ENCODE assay signal across 13 cellular contexts in genomic region chr22:46969961-46970360, GRCh38.
DNase-seq lines count a peak whose midpoint lies in the region; ATAC-seq, FAIRE-seq and TF ChIP-seq lines count a peak whose summit lies in the region.
"Had no signal": no experiment of that assay in that cellular context is flagged by ENCODE, and none has a peak within 500 bp of the region (broad histone marks: within the 10 kb centered on the region; RNA-seq: fewer than 3 reads in every experiment).

No MANE protein-coding gene starts in this region.

- TF ChIP-seq POLR2A in H1 (IDR thresholded peaks at IDR 0.05; ENCODE audit: control extremely low read depth in 1 of 2, low read depth in 2 of 2, low read length in 2 of 2) (no peak), right lobe of liver (IDR thresholded peaks at IDR 0.05) (no peak)

- no peak overlapping the region for H3K27ac ChIP-seq in CD8-positive, alpha-beta memory T cell (ENCODE audit: low read depth, low read length)
- H3K27ac ChIP-seq in H1 (ENCODE audit: low read depth, low read length) (no peak overlapping the region), right lobe of liver (peak overlapping the region in 1 of 3 donors; percentile 47), WERI-Rb-1 (no peak overlapping the region)

- no peak for TF ChIP-seq RAD21 in H1 (IDR thresholded peaks at IDR 0.05 in 1 of 2, conservative IDR thresholded peaks at IDR 0.05 in 1 of 2; ENCODE audit: low read depth in 2 of 2, low read length in 2 of 2)

- no peak overlapping the region for H3K56ac ChIP-seq in H1 (replicated peaks; ENCODE audit: insufficient read length, low read depth, low read length)

- peak in 1 of 5 donors; percentile 23 for DNase-seq in CD8-positive, alpha-beta memory T cell
- DNase-seq in H1 (ENCODE audit: low read depth in 1 of 2, low spot score in 2 of 2) (no peak), COLO829 (ENCODE audit: low spot score) (no peak), right lobe of liver (no peak), WERI-Rb-1 (no peak), NCI-H82 treated with DMSO at 0.1 percent for 48 hours (lab: John Stamatoyannopoulos, UW; ENCODE audit: unreplicated experiment) (no peak)
- DNase-seq: CD4-positive, alpha-beta T cell; NCI-H1417; SW 1271 had no signal

- ATAC-seq in GM19452 (IDR thresholded peaks at IDR 0.05; ENCODE audit: unreplicated experiment): peak; percentile 38
- ATAC-seq in HG03060 (IDR thresholded peaks at IDR 0.05; ENCODE audit: low read depth, unreplicated experiment): peak; percentile 7
- no peak for ATAC-seq in right lobe of liver

- H3K27ac Mint-ChIP-seq in CD8-positive, alpha-beta memory T cell: peak overlapping the region in 7 of 8 donors; percentile 7 to 80 (median 62)

- POLR2A ChIA-PET in CD8-positive, alpha-beta memory T cell (lab: Charles Lee): no interaction called here
- POLR2A ChIA-PET in H1 (lab: Charles Lee; ENCODE audit: partially characterized antibody): interaction anchor here (0.7 kb wide), 1 partner anchor 296 kb away, joined by 3 read pairs; no protein-coding TSS in a partner anchor

- no peak overlapping the region for H4K91ac ChIP-seq in H1 (replicated peaks; ENCODE audit: insufficient read length, low read length)

- CTCF ChIA-PET in CD8-positive, alpha-beta memory T cell (lab: Charles Lee): no interaction called here
- CTCF ChIA-PET in H1 (lab: Charles Lee; ENCODE audit: partially characterized antibody): no interaction called here

- WGBS in H1 (ENCODE audit: extremely low coverage in 1 of 2, insufficient coverage in 1 of 2, insufficient read length in 1 of 2, insufficient replicate concordance in 2 of 2, low coverage in 1 of 2, low lambda C conversion rate in 2 of 2, missing lambda C conversion rate in 1 of 2), 2 experiments: 87% methylated on average over 4 of the region's 6 CpGs; no CpG with 5 or more reads in 1 of the 2 experiments
- 54% methylated on average over 3 of the region's 6 CpGs for WGBS in right lobe of liver (ENCODE audit: insufficient coverage, low coverage, low lambda C conversion rate, missing lambda C conversion rate)

- H3K23ac ChIP-seq in H1 (ENCODE audit: insufficient read length): no peak overlapping the region

- no peaks in the 10 kb centered on the region for H3K27me3 Mint-ChIP-seq in CD8-positive, alpha-beta memory T cell
- H3K27me3 Mint-ChIP-seq: CD4-positive, alpha-beta T cell had no signal

- H3K27me3 ChIP-seq in CD8-positive, alpha-beta memory T cell (ENCODE audit: insufficient read depth, low read length, poor library complexity, severe bottlenecking): no peaks in the 10 kb centered on the region
- H3K27me3 ChIP-seq in H1 (replicated peaks in 1 of 4; ENCODE audit: control insufficient read depth in 3 of 4, extremely low read depth in 1 of 4, insufficient read depth in 3 of 4, low read length in 3 of 4): no peaks in the 10 kb centered on the region
- no peaks in the 10 kb centered on the region for H3K27me3 ChIP-seq in right lobe of liver
- no peaks in the 10 kb centered on the region for H3K27me3 ChIP-seq in WERI-Rb-1 (ENCODE audit: insufficient read depth, low read depth, severe bottlenecking)
- H3K27me3 ChIP-seq: breast epithelium had no signal

- H2BK20ac ChIP-seq in H1 (ENCODE audit: low read length): no peak overlapping the region

- H2BK5ac ChIP-seq in H1 (ENCODE audit: low read depth, low read length): no peak overlapping the region

- H3K18ac ChIP-seq in H1 (ENCODE audit: extremely low read depth, low read length): no peak overlapping the region

- no peak overlapping the region for H3K4ac ChIP-seq in H1 (replicated peaks; ENCODE audit: insufficient read length, low read depth, low read length)

- H3K4me1 ChIP-seq in CD8-positive, alpha-beta memory T cell (ENCODE audit: insufficient read depth, low read length): no peaks in the 10 kb centered on the region
- peaks cover 0 to 6% (median 2%) of the 10 kb centered on the region in 4 experiments; a peak in 5 of 7 replicates for H3K4me1 ChIP-seq in H1 (replicated peaks in 1 of 4; ENCODE audit: control insufficient read depth in 3 of 4, insufficient read depth in 4 of 4, low read length in 3 of 4)
- H3K4me1 ChIP-seq in right lobe of liver: no peaks in the 10 kb centered on the region
- H3K4me1 ChIP-seq: breast epithelium, HAP-1 had no signal

- no peak overlapping the region for H3K4me3 ChIP-seq in CD8-positive, alpha-beta memory T cell (ENCODE audit: low read length)
- H3K4me3 ChIP-seq in H1 (ENCODE audit: extremely low read depth in 1 of 4, insufficient read depth in 2 of 4, low read depth in 3 of 4, low read length in 4 of 4) (no peak overlapping the region), right lobe of liver (no peak overlapping the region), WERI-Rb-1 (ENCODE audit: low read depth, low read length) (no peak overlapping the region)
- H3K4me3 ChIP-seq: breast epithelium, HAP-1 had no signal

- no peaks in the 10 kb centered on the region for H3K9me3 ChIP-seq in CD8-positive, alpha-beta memory T cell (ENCODE audit: low read length)
- H3K9me3 ChIP-seq in H1 (ENCODE audit: insufficient read depth in 2 of 2, low read depth in 1 of 2, low read length in 1 of 2): no peaks in the 10 kb centered on the region
- no peaks in the 10 kb centered on the region for H3K9me3 ChIP-seq in right lobe of liver
- no peaks in the 10 kb centered on the region for H3K9me3 ChIP-seq in WERI-Rb-1 (ENCODE audit: severe bottlenecking)
- H3K9me3 ChIP-seq: breast epithelium, HAP-1 had no signal

- no peak for FAIRE-seq in H1 (lab: Jason Lieb, UNC)

- H2BK12ac ChIP-seq in H1 (ENCODE audit: low read depth, low read length): no peak overlapping the region

- no peak overlapping the region for H2BK15ac ChIP-seq in H1 (ENCODE audit: low read length)

- 0 out of 2 replicates have a peak overlapping the region, but pooled peaks have one; percentile 82 for H2AK5ac ChIP-seq in H1 (ENCODE audit: low read depth, low read length)

- H4K20me1 ChIP-seq in H1 (replicated peaks in 1 of 2; ENCODE audit: control insufficient read depth in 1 of 2, insufficient read depth in 2 of 2, low read length in 2 of 2): peaks cover 0 to 2% of the 10 kb centered on the region in 2 experiments

- no peaks in the 10 kb centered on the region for H3K9me3 Mint-ChIP-seq in CD8-positive, alpha-beta memory T cell
- H3K9me3 Mint-ChIP-seq: CD4-positive, alpha-beta T cell had no signal

- no peak for TF ChIP-seq EP300 in H1 (IDR thresholded peaks at IDR 0.05; ENCODE audit: borderline replicate concordance in 1 of 2, low read depth in 2 of 2, low read length in 2 of 2)

- peaks cover 24 to 51% (median 47%) of the 10 kb centered on the region in 3 donors for H3K4me1 Mint-ChIP-seq in CD8-positive, alpha-beta memory T cell

- H4K5ac ChIP-seq in H1 (ENCODE audit: insufficient read length, low read depth, low read length): no peak overlapping the region

- peaks cover 2% of the 10 kb centered on the region; the same call in 1 of the 2 replicates for H3K79me1 ChIP-seq in H1 (ENCODE audit: low read depth, low read length)

- no peak overlapping the region for H3K4me2 ChIP-seq in H1 (ENCODE audit: insufficient read depth in 1 of 2, low read depth in 2 of 2, low read length in 2 of 2)

- intact Hi-C loops in right lobe of liver (cut with DNase I): no loop called here

- no peak overlapping the region for H4K8ac ChIP-seq in H1 (ENCODE audit: extremely low read depth, insufficient read depth, low read length)

- peak overlapping the region in 1 of 7 donors; percentile 20 for H3K4me3 Mint-ChIP-seq in CD8-positive, alpha-beta memory T cell
- H3K4me3 Mint-ChIP-seq: CD4-positive, alpha-beta T cell had no signal

- H2AFZ ChIP-seq in H1 (ENCODE audit: low read length): no peak overlapping the region

- peaks cover under 1 to 29% (median 8%) of the 10 kb centered on the region in 3 donors for H3K36me3 Mint-ChIP-seq in CD8-positive, alpha-beta memory T cell

- H3K14ac ChIP-seq in H1 (ENCODE audit: insufficient read length): no peak overlapping the region

- no peaks in the 10 kb centered on the region for H3K23me2 ChIP-seq in H1 (ENCODE audit: low read depth, low read length)

- H3K36me3 ChIP-seq in CD8-positive, alpha-beta memory T cell (ENCODE audit: insufficient read depth, low read length): no peaks in the 10 kb centered on the region
- H3K36me3 ChIP-seq in H1 (ENCODE audit: control insufficient read depth in 2 of 4, insufficient read depth in 4 of 4, low read length in 3 of 4): no peaks in the 10 kb centered on the region
- no peaks in the 10 kb centered on the region for H3K36me3 ChIP-seq in right lobe of liver
- no peaks in the 10 kb centered on the region; the same call in none of the 2 replicates for H3K36me3 ChIP-seq in WERI-Rb-1
- H3K36me3 ChIP-seq: breast epithelium, HAP-1 had no signal

- no peak overlapping the region for H2BK120ac ChIP-seq in H1 (replicated peaks; ENCODE audit: low read depth, low read length)

- TF ChIP-seq CTCF in H1 (IDR thresholded peaks at IDR 0.05; ENCODE audit: control extremely low read depth in 1 of 3, insufficient read depth in 1 of 3, low read depth in 1 of 3, low read length in 3 of 3) (no peak), right lobe of liver (IDR thresholded peaks at IDR 0.05) (no peak), WERI-Rb-1 (IDR thresholded peaks at IDR 0.05; ENCODE audit: low read depth, low read length) (no peak)

- H3K79me2 ChIP-seq in H1 (ENCODE audit: control insufficient read depth in 1 of 2, insufficient read depth in 2 of 2, low read length in 2 of 2): no peaks in the 10 kb centered on the region

- no peak overlapping the region for H3K9ac ChIP-seq in H1 (replicated peaks in 1 of 4; ENCODE audit: extremely low read depth in 1 of 4, low read depth in 3 of 4, low read length in 3 of 4)

TF ChIP-seq in H1, 55 proteins besides CTCF, POLR2A, EP300 and RAD21 (continues in another document):
- TF ChIP-seq KDM5A (IDR thresholded peaks at IDR 0.05; ENCODE audit: low read length) (no peak), SUZ12 (IDR thresholded peaks at IDR 0.05; ENCODE audit: low read length) (no peak), TAF7 (optimal IDR thresholded peaks at IDR 0.05; ENCODE audit: borderline replicate concordance, low read depth, low read length) (no peak), TBP (IDR thresholded peaks at IDR 0.05; ENCODE audit: low read depth, low read length) (no peak), TEAD4 (IDR thresholded peaks at IDR 0.05; ENCODE audit: low read depth, low read length) (no peak), HDAC2 (IDR thresholded peaks at IDR 0.05; ENCODE audit: borderline replicate concordance in 1 of 2, low read depth in 2 of 2, low read length in 2 of 2) (no peak), CTBP2 (IDR thresholded peaks at IDR 0.05; ENCODE audit: borderline replicate concordance, insufficient read depth, insufficient read length, low read length) (no peak)

Comparison
In these comparisons a context has a peak if more than half of its experiments do, and no peak if none do; other contexts are left out.
1. ATAC-seq: peak in GM19452 (single experiment) and HG03060 (single experiment); none in right lobe of liver (0 of 4).